24 cellular contexts compared by ENCODE assay signal in genomic region chr4:118286685-118287084, GRCh38.
"Had no signal": no experiment of that assay in that cellular context is flagged by ENCODE, and none has a peak within 500 bp of the region (broad histone marks: within the 10 kb centered on the region; RNA-seq: fewer than 3 reads in every experiment).

No MANE protein-coding gene starts in this region.

- DNase-seq: central memory CD4-positive, alpha-beta T cell; dorsolateral prefrontal cortex; effector CD4-positive, alpha-beta T cell; gastrocnemius medialis; head of caudate nucleus; kidney; mesenchymal stem cell; mucosa of descending colon; naive B cell; spleen; stimulated activated CD4-positive, alpha-beta T cell treated with anti-CD3 and anti-CD28 coated beads, Interleukin-4, amount 100 ng/mL, for 4 hours; stimulated activated naive B cell treated with anti-CD40 and anti-IgM and Interleukin-4, amounts not matched to agents 10 μg/mL and 1 μg/mL and 100 μg/mL, for 72 hours; thyroid gland; trophoblast cell had no signal

- H3K4me3 Mint-ChIP-seq: mesothelial cell of epicardium; naive B cell; natural killer cell treated with Interleukin-12 subunit alpha and Interleukin-12 subunit beta and Interleukin-15 and Interleukin-18, amount 100 ng/mL, for 72 hours; neural crest cell; stimulated activated naive B cell treated with anti-CD40 and anti-IgM and Interleukin-4, amounts not matched to agents 10 μg/mL and 1 μg/mL and 100 μg/mL, for 72 hours; stimulated activated naive CD8-positive, alpha-beta T cell treated with anti-CD3 and anti-CD28 coated beads, Interleukin-15, Interleukin-2, amounts not matched to agents 100 ng/mL and 50 ng/mL, for 24 hours had no signal

- H3K4me1 ChIP-seq: parathyroid adenoma, prostate gland had no signal

- H3K27me3 Mint-ChIP-seq: naive B cell; stimulated activated naive B cell treated with anti-CD40 and anti-IgM and Interleukin-4, amounts not matched to agents 10 μg/mL and 1 μg/mL and 100 μg/mL, for 72 hours; stimulated activated naive CD8-positive, alpha-beta T cell treated with anti-CD3 and anti-CD28 coated beads, Interleukin-15, Interleukin-2, amounts not matched to agents 100 ng/mL and 50 ng/mL, for 24 hours had no signal

- H3K27me3 ChIP-seq: dorsolateral prefrontal cortex, gastrocnemius medialis, neutrophil, right atrium auricular region, spleen, thyroid gland had no signal

- H3K4me3 ChIP-seq: dorsolateral prefrontal cortex, gastrocnemius medialis, lung, mucosa of descending colon, prostate gland, right atrium auricular region, spleen, thyroid gland had no signal

- H3K36me3 Mint-ChIP-seq: mesothelial cell of epicardium; natural killer cell treated with Interleukin-12 subunit alpha and Interleukin-12 subunit beta and Interleukin-15 and Interleukin-18, amount 100 ng/mL, for 72 hours had no signal

- H3K27ac Mint-ChIP-seq: mesothelial cell of epicardium; natural killer cell treated with Interleukin-12 subunit alpha and Interleukin-12 subunit beta and Interleukin-15 and Interleukin-18, amount 100 ng/mL, for 72 hours; stimulated activated naive B cell treated with anti-CD40 and anti-IgM and Interleukin-4, amounts not matched to agents 10 μg/mL and 1 μg/mL and 100 μg/mL, for 72 hours; stimulated activated naive CD8-positive, alpha-beta T cell treated with anti-CD3 and anti-CD28 coated beads, Interleukin-15, Interleukin-2, amounts not matched to agents 100 ng/mL and 50 ng/mL, for 24 hours had no signal

- H3K36me3 ChIP-seq: gastrocnemius medialis, neutrophil, prostate gland, right atrium auricular region, thyroid gland had no signal

- ATAC-seq: gastrocnemius medialis; mucosa of descending colon; natural killer cell treated with Interleukin-12 subunit alpha and Interleukin-12 subunit beta and Interleukin-15 and Interleukin-18, amount 100 ng/mL, for 72 hours; sciatic nerve; stimulated activated naive B cell treated with anti-CD40 and anti-IgM and Interleukin-4, amounts not matched to agents 10 μg/mL and 1 μg/mL and 100 μg/mL, for 72 hours had no signal

- H3K9me3 Mint-ChIP-seq: mesothelial cell of epicardium; natural killer cell treated with Interleukin-12 subunit alpha and Interleukin-12 subunit beta and Interleukin-15 and Interleukin-18, amount 100 ng/mL, for 72 hours; neural crest cell; stimulated activated naive CD8-positive, alpha-beta T cell treated with anti-CD3 and anti-CD28 coated beads, Interleukin-15, Interleukin-2, amounts not matched to agents 100 ng/mL and 50 ng/mL, for 24 hours had no signal

- H3K27ac ChIP-seq: dorsolateral prefrontal cortex, gastrocnemius medialis, neutrophil, parathyroid adenoma, prostate gland, right atrium auricular region, spleen, thyroid gland had no signal

- H3K9me3 ChIP-seq: gastrocnemius medialis, mucosa of descending colon, neutrophil, prostate gland, right atrium auricular region, spleen, thyroid gland had no signal
